ENCODE assay signal across 8 cellular contexts in genomic region chr3:50674349-50675178, GRCh38. TPM values are rescaled to one million over a fixed set of nuclear protein-coding genes. Genes with fewer than 3 reads are reported as not detected.
DNase-seq lines count a peak whose midpoint lies in the region; ATAC-seq and TF ChIP-seq lines count a peak whose summit lies in the region.

Gene DOCK3, plus strand, starts transcription at chr3:50674927. Its CDS starts 337 bp downstream, at chr3:50675264.

- H3K27me3 ChIP-seq in A673 (replicated peaks; ENCODE audit: insufficient read depth, low read depth, low read length, poor library complexity), result peaks cover 29% of the 10 kb centered on the region
- peaks cover 0 to 3% of the 10 kb centered on the region in 2 donors for H3K27me3 ChIP-seq in muscle layer of colon (ENCODE audit: control insufficient read depth in 1 of 2, insufficient read depth in 2 of 2, low read length in 2 of 2)

- no peaks in the 10 kb centered on the region for H3K36me3 Mint-ChIP-seq in stimulated activated naive B cell treated with anti-CD40 and anti-IgM and Interleukin-4, amounts not matched to agents 10 μg/mL and 1 μg/mL and 100 μg/mL, for 72 hours

- ATAC-seq in GM18868 (IDR thresholded peaks at IDR 0.05; ENCODE audit: unreplicated experiment) (peak; percentile 71), GM21723 (IDR thresholded peaks at IDR 0.05; ENCODE audit: unreplicated experiment) (no peak)
- peak; percentile 84 for ATAC-seq in stimulated activated naive B cell treated with anti-CD40 and anti-IgM and Interleukin-4, amounts not matched to agents 10 μg/mL and 1 μg/mL and 100 μg/mL, for 72 hours (replicated peaks)

- TF ChIP-seq CTCF in A673 (conservative IDR thresholded peaks at IDR 0.05; ENCODE audit: low read depth, low read length) (no peak), epithelial cell of proximal tubule (conservative IDR thresholded peaks at IDR 0.05; ENCODE audit: low read depth, low read length) (no peak)

- no TSS peak for BruUV-seq in A673 (replicated peaks; lab: Mats Ljungman, UMichigan)

- H3K9ac ChIP-seq in muscle layer of colon (ENCODE audit: low read length), result no peak within 1 kb of the TSS

- H3K27ac ChIP-seq in A673 (ENCODE audit: low read depth, low read length, poor library complexity, severe bottlenecking) (no peak within 1 kb of the TSS), muscle layer of colon (ENCODE audit: low read depth, low read length) (no peak within 1 kb of the TSS)

- intact Hi-C loops in A673 (cut with micrococcal nuclease; ENCODE audit: unreplicated experiment), result no loop called here

- H3K9me3 ChIP-seq in A673 (ENCODE audit: low read depth, low read length, poor library complexity, severe bottlenecking) (no peaks in the 10 kb centered on the region), muscle layer of colon (ENCODE audit: low read length) (no peaks in the 10 kb centered on the region)

- POLR2A ChIA-PET in A673 (lab: Charles Lee; ENCODE audit: low non-redundant PET), result no interaction called here

- peak within 1 kb of the TSS; percentile 4 for H3K27ac Mint-ChIP-seq in stimulated activated naive B cell treated with anti-CD40 and anti-IgM and Interleukin-4, amounts not matched to agents 10 μg/mL and 1 μg/mL and 100 μg/mL, for 72 hours

- H3K4me3 Mint-ChIP-seq in stimulated activated naive B cell treated with anti-CD40 and anti-IgM and Interleukin-4, amounts not matched to agents 10 μg/mL and 1 μg/mL and 100 μg/mL, for 72 hours, result peak within 1 kb of the TSS; percentile 50 to 53

- H3K4me1 ChIP-seq in A673 (ENCODE audit: insufficient read depth, low read length, poor library complexity, severe bottlenecking), result no peaks in the 10 kb centered on the region
- peaks cover 5% of the 10 kb centered on the region for H3K4me1 ChIP-seq in muscle layer of colon (ENCODE audit: insufficient read depth, low read length)

- H3K4me1 Mint-ChIP-seq in stimulated activated naive B cell treated with anti-CD40 and anti-IgM and Interleukin-4, amounts not matched to agents 10 μg/mL and 1 μg/mL and 100 μg/mL, for 72 hours, result peaks cover 3 to 10% of the 10 kb centered on the region in 2 donors

- CTCF ChIA-PET in A673 (lab: Charles Lee), result no interaction called here

- H3K9me3 Mint-ChIP-seq in stimulated activated naive B cell treated with anti-CD40 and anti-IgM and Interleukin-4, amounts not matched to agents 10 μg/mL and 1 μg/mL and 100 μg/mL, for 72 hours, result no peaks in the 10 kb centered on the region

- H3K27me3 Mint-ChIP-seq in stimulated activated naive B cell treated with anti-CD40 and anti-IgM and Interleukin-4, amounts not matched to agents 10 μg/mL and 1 μg/mL and 100 μg/mL, for 72 hours, result peaks cover 45 to 53% of the 10 kb centered on the region in 2 donors

- peak within 1 kb of the TSS; percentile 40 for H3K4me3 ChIP-seq in A673 (ENCODE audit: low read depth, low read length, poor library complexity, severe bottlenecking)
- H3K4me3 ChIP-seq in epithelial cell of proximal tubule (ENCODE audit: low read depth, low read length), result peak within 1 kb of the TSS; percentile 34
- H3K4me3 ChIP-seq in muscle layer of colon (ENCODE audit: low read depth in 1 of 2, low read length in 2 of 2), result peak within 1 kb of the TSS; percentile 36 to 50

- DNase-seq in A673 (ENCODE audit: low spot score) (peak; percentile 42), NCI-H2196 (lab: John Stamatoyannopoulos, UW; ENCODE audit: unreplicated experiment) (peak; percentile 46), activated T-cell treated with anti-CD3 and anti-CD28 coated beads for 48 hours (ENCODE audit: low read depth) (peak; percentile 66), epithelial cell of proximal tubule (ENCODE audit: low read depth) (no peak)
- DNase-seq in stimulated activated naive B cell treated with anti-CD40 and anti-IgM and Interleukin-4, amounts not matched to agents 10 μg/mL and 1 μg/mL and 100 μg/mL, for 72 hours, result peak; percentile 26

- H3K36me3 ChIP-seq in A673 (ENCODE audit: insufficient read depth, low read length, poor library complexity, severe bottlenecking) (no peaks in the 10 kb centered on the region), muscle layer of colon (ENCODE audit: insufficient read depth, low read length) (no peaks in the 10 kb centered on the region)

RNA-seq across cellular contexts. Expression of gene DOCK3, which starts in this region (rescaled TPM):
- total RNA-seq in A673 (2021) (0.47 and 0.59 TPM in 2 replicates), epithelial cell of proximal tubule (0.43 and 0.52 TPM in 2 replicates)

Comparison
In these comparisons a context has a peak if more than half of its experiments do, and no peak if none do; other contexts are left out.
1. Peak in DNase-seq and H3K4me3 ChIP-seq in A673; RNA of the gene not detected or under 1 TPM.